8 cellular contexts compared by ENCODE assay signal in genomic region chr20:5657190-5657872, GRCh38. TPM values are rescaled to one million over a fixed set of nuclear protein-coding genes. Genes with fewer than 3 reads are reported as not detected.
DNase-seq lines count a peak whose midpoint lies in the region; ATAC-seq and TF ChIP-seq lines count a peak whose summit lies in the region.

No MANE protein-coding gene starts in this region.

- peaks cover 83% of the 10 kb centered on the region for H3K4me1 Mint-ChIP-seq in CD14-positive monocyte

- H3K4me1 ChIP-seq in Panc1 (ENCODE audit: control insufficient read depth, insufficient read depth, low read length) = peaks cover 5% of the 10 kb centered on the region

- CTCF ChIA-PET in Panc1 (lab: Charles Lee) = no interaction called here

- no peaks in the 10 kb centered on the region for H3K36me3 ChIP-seq in Panc1 (ENCODE audit: control insufficient read depth, insufficient read depth, low read length)

- peaks cover 2 to 7% of the 10 kb centered on the region in 2 donors for H3K36me3 Mint-ChIP-seq in CD14-positive monocyte

- peak overlapping the region; percentile 35 for H3K27ac ChIP-seq in Panc1 (ENCODE audit: low read length)

- H3K27ac Mint-ChIP-seq in CD14-positive monocyte = peak overlapping the region; percentile 90 to 100 (median 100)

- peaks cover 0 to 2% (median 0%) of the 10 kb centered on the region in 3 donors for H3K27me3 Mint-ChIP-seq in CD14-positive monocyte (ENCODE audit: low read depth in 3 of 3)

- no peaks in the 10 kb centered on the region for H3K9me3 ChIP-seq in Panc1 (ENCODE audit: control insufficient read depth, insufficient read depth, low read depth, low read length)

- intact Hi-C loops in CD14-positive monocyte (cut with micrococcal nuclease) (loop anchor here in 1 of 2 donors (2.0 kb wide), 1 partner anchor 15 kb away; no protein-coding TSS in a partner anchor), Panc1 (cut with micrococcal nuclease; ENCODE audit: unreplicated experiment) (no loop called here)

- H3K27me3 ChIP-seq in Panc1 (ENCODE audit: control insufficient read depth, insufficient read depth, low read length) = no peaks in the 10 kb centered on the region

- H3K9me3 Mint-ChIP-seq in CD14-positive monocyte = peaks cover 0 to 2% (median 0%) of the 10 kb centered on the region in 7 donors

- in situ Hi-C loops in Panc1 (cut with HindIII; ENCODE audit: low pct_unique_long_range_greater_than_20kb, low sequenced_read_pairs) = no loop called here

- H3K4me3 ChIP-seq in Panc1 (ENCODE audit: low read depth in 2 of 2, low read length in 2 of 2) = peak overlapping the region in 1 of 2 experiments; percentile 26; a peak in 1 of 4 replicates

- POLR2A ChIA-PET in Panc1 (lab: Charles Lee) = no interaction called here

- no TSS peak for BruUV-seq in Panc1 (replicated peaks; lab: Mats Ljungman, UMichigan)

- ATAC-seq in Panc1 = peak; percentile 52
- no peak for ATAC-seq in HG02970 (IDR thresholded peaks at IDR 0.05; ENCODE audit: low FRiP score, unreplicated experiment)

- TF ChIP-seq CTCF in CD14-positive monocyte (IDR thresholded peaks at IDR 0.05) = no peak
- TF ChIP-seq CTCF in Panc1 (IDR thresholded peaks at IDR 0.05) = no peak

- DNase-seq in CD14-positive monocyte (ENCODE audit: low spot score) (peak; percentile 92), Panc1 (ENCODE audit: low read depth, low spot score) (peak; percentile 76), fibroblast of gingiva (ENCODE audit: low read depth) (peak; percentile 94), non-pigmented ciliary epithelial cell (ENCODE audit: low read depth) (peak; percentile 92), NCI-H1436 (lab: John Stamatoyannopoulos, UW) (no peak), occipital lobe (lab: John Stamatoyannopoulos, UW) (no peak)
- no peak for DNase-seq in stimulated activated naive CD4-positive, alpha-beta T cell (lab: John Stamatoyannopoulos, UW)

- H3K4me3 Mint-ChIP-seq in CD14-positive monocyte = peak overlapping the region; percentile 31 to 38

RNA-seq across cellular contexts. Expression of gene GPCPD1, which starts 46.5 kb away (rescaled TPM):
- polyA plus RNA-seq in CD14-positive monocyte = 10 to 100 TPM; 46.8 to 78.9 TPM
- total RNA-seq in Panc1 (2021; ENCODE audit: unreplicated experiment) (8.8 TPM), occipital lobe (47.1 TPM)
- 3.8 TPM for polyA plus RNA-seq in Panc1 (2012; ENCODE audit: insufficient read length)

Comparison
In these comparisons a context has a peak if more than half of its experiments do, and no peak if none do; other contexts are left out.
1. DNase-seq: peak in CD14-positive monocyte (single experiment), Panc1 (single experiment), fibroblast of gingiva (single experiment) and non-pigmented ciliary epithelial cell (single experiment); none in NCI-H1436 (single experiment), occipital lobe (single experiment) and stimulated activated naive CD4-positive, alpha-beta T cell (0 of 6).